ENCODE assay signal across 21 cellular contexts in the genomic region with DNA sequence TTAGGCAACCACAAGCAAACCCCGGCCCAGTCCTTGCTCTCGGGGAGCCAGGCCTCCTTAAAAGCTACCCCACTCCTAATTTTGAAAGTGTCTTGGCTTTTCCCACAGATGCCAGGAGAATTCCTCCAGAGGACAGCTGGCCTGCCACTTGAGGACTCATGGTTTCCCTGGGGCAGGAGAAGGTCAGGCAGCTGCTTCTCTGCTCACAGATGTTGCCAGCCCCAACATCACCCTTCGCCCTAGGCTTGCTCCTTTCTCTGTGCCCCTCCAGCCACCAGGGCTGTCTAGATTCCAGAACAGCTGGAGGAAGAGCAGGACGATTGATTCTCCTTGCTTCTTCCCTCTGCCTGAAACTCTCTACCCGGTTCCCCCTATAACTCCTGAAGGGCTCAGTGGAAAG. TPM values are rescaled to one million over a fixed set of nuclear protein-coding genes. Genes with fewer than 3 reads are reported as not detected.
"Had no signal": no experiment of that assay in that cellular context is flagged by ENCODE, and none has a peak within 500 bp of the region (broad histone marks: within the 10 kb centered on the region; RNA-seq: fewer than 3 reads in every experiment).

No MANE protein-coding gene starts in this region.

- H3K27ac ChIP-seq: lower lobe of right lung, ovary, psoas muscle, sigmoid colon, skin epidermis had no signal

- H3K27me3 Mint-ChIP-seq: stimulated activated memory B cell treated with anti-CD40 and anti-IgM and Interleukin-4, amounts not matched to agents 10 μg/mL and 1 μg/mL and 100 μg/mL, for 72 hours had no signal

- H3K9me3 ChIP-seq: lower lobe of right lung, ovary had no signal

- H3K4me1 ChIP-seq: psoas muscle, sigmoid colon had no signal

- H3K36me3 Mint-ChIP-seq: natural killer cell; stimulated activated memory B cell treated with anti-CD40 and anti-IgM and Interleukin-4, amounts not matched to agents 10 μg/mL and 1 μg/mL and 100 μg/mL, for 72 hours; type B pancreatic cell had no signal

- H3K27me3 ChIP-seq: ovary, sigmoid colon had no signal

- ATAC-seq: effector memory CD8-positive, alpha-beta T cell; left ventricle myocardium superior; lower lobe of right lung; natural killer cell; right cardiac atrium; stimulated activated memory B cell treated with anti-CD40 and anti-IgM and Interleukin-4, amounts not matched to agents 10 μg/mL and 1 μg/mL and 100 μg/mL, for 72 hours had no signal

- H3K9me3 Mint-ChIP-seq: effector memory CD8-positive, alpha-beta T cell; natural killer cell had no signal

- H3K4me3 Mint-ChIP-seq: effector memory CD8-positive, alpha-beta T cell; natural killer cell; stimulated activated memory B cell treated with anti-CD40 and anti-IgM and Interleukin-4, amounts not matched to agents 10 μg/mL and 1 μg/mL and 100 μg/mL, for 72 hours; stimulated activated naive CD8-positive, alpha-beta T cell treated with anti-CD3 and anti-CD28 coated beads, Interleukin-15, Interleukin-2, amounts not matched to agents 100 ng/mL and 50 ng/mL, for 24 hours; type B pancreatic cell had no signal

- H3K4me3 ChIP-seq: lower lobe of right lung, ovary, psoas muscle, sigmoid colon, skin epidermis, spleen had no signal

- H3K27ac Mint-ChIP-seq: effector memory CD8-positive, alpha-beta T cell; natural killer cell; stimulated activated memory B cell treated with anti-CD40 and anti-IgM and Interleukin-4, amounts not matched to agents 10 μg/mL and 1 μg/mL and 100 μg/mL, for 72 hours; stimulated activated naive CD8-positive, alpha-beta T cell treated with anti-CD3 and anti-CD28 coated beads, Interleukin-15, Interleukin-2, amounts not matched to agents 100 ng/mL and 50 ng/mL, for 24 hours; type B pancreatic cell had no signal

- H3K36me3 ChIP-seq: lower lobe of right lung, ovary, sigmoid colon, spleen had no signal

- DNase-seq: cerebellar nuclear complex; effector memory CD8-positive, alpha-beta T cell; hypothalamus; left ventricle myocardium superior; lower lobe of right lung; natural killer cell; occipital lobe; ovary; psoas muscle; right cardiac atrium; sigmoid colon; spleen; stimulated activated CD4-positive, alpha-beta T cell treated with anti-CD3 and anti-CD28 coated beads, Interleukin-4, amount 100 ng/mL, for 4 hours had no signal

- H3K4me1 Mint-ChIP-seq: natural killer cell had no signal

RNA-seq across cellular contexts. Expression of gene GGTA1, which starts 8.5 kb away (rescaled TPM):
- total RNA-seq: fibroblast of villous mesenchyme, renal cortical epithelial cell had no signal
- polyA plus RNA-seq: keratinocyte, neural cell had no signal
